In genomic region chr12:1939745-1940607, GRCh38 we compare ENCODE assay signal across 8 cellular contexts. TPM values are rescaled to one million over a fixed set of nuclear protein-coding genes. Genes with fewer than 3 reads are reported as not detected.
DNase-seq lines count a peak whose midpoint lies in the region; FAIRE-seq and TF ChIP-seq lines count a peak whose summit lies in the region.

No MANE protein-coding gene starts in this region.

- no peak overlapping the region for H3K27ac Mint-ChIP-seq in T-helper 2 cell treated with Interferon-gamma antibody and Interleukin-4, amounts not matched to agents 5 μg/mL and 100 μg/mL, for 36 hours

- peaks cover 3% of the 10 kb centered on the region for H3K4me1 Mint-ChIP-seq in T-helper 2 cell treated with Interferon-gamma antibody and Interleukin-4, amounts not matched to agents 5 μg/mL and 100 μg/mL, for 36 hours (ENCODE audit: low read depth)

- H3K36me3 ChIP-seq in left ventricle myocardium inferior, result peaks cover 3% of the 10 kb centered on the region

- peak; percentile 93 for TF ChIP-seq CTCF in GM13977 (IDR thresholded peaks at IDR 0.05; ENCODE audit: extremely low read depth, insufficient read depth, missing control alignments)
- peak; percentile 99 for TF ChIP-seq CTCF in left ventricle myocardium inferior (IDR thresholded peaks at IDR 0.05; ENCODE audit: borderline replicate concordance)

- H3K4me1 ChIP-seq in left ventricle myocardium inferior, result peaks cover 31% of the 10 kb centered on the region

- peaks cover 16% of the 10 kb centered on the region for H3K36me3 Mint-ChIP-seq in T-helper 2 cell treated with Interferon-gamma antibody and Interleukin-4, amounts not matched to agents 5 μg/mL and 100 μg/mL, for 36 hours (ENCODE audit: low read depth)

- H3K9me3 Mint-ChIP-seq in T-helper 2 cell treated with Interferon-gamma antibody and Interleukin-4, amounts not matched to agents 5 μg/mL and 100 μg/mL, for 36 hours, result peaks cover 1% of the 10 kb centered on the region

- no peaks in the 10 kb centered on the region for H3K27me3 Mint-ChIP-seq in T-helper 2 cell treated with Interferon-gamma antibody and Interleukin-4, amounts not matched to agents 5 μg/mL and 100 μg/mL, for 36 hours (ENCODE audit: low read depth)

- peak; percentile 82 for FAIRE-seq in urothelium cell line (lab: Jason Lieb, UNC)

- H3K27me3 ChIP-seq in left ventricle myocardium inferior (ENCODE audit: low read depth), result no peaks in the 10 kb centered on the region

- peak overlapping the region; percentile 14 for H3K27ac ChIP-seq in left ventricle myocardium inferior (replicated peaks)

- DNase-seq in A172 (ENCODE audit: low spot score) (peak; percentile 43), GM13977 (ENCODE audit: low spot score) (peak; percentile 85), NCI-H1092 (lab: John Stamatoyannopoulos, UW) (peak; percentile 80), amygdala (lab: John Stamatoyannopoulos, UW) (peak; percentile 25 to 95 (median 74)), left ventricle myocardium inferior (peak; percentile 86), pulmonary artery endothelial cell (ENCODE audit: low read depth, low spot score) (peak; percentile 26), urothelium cell line (ENCODE audit: low spot score) (peak; percentile 88)
- peak; percentile 70 for DNase-seq in T-helper 2 cell treated with Interferon-gamma antibody and Interleukin-4, amounts not matched to agents 5 μg/mL and 100 μg/mL, for 36 hours (ENCODE audit: low spot score)

- in situ Hi-C loops in GM13977 (cut with MboI; ENCODE audit: low pct_unique_long_range_greater_than_20kb, low sequenced_read_pairs, unreplicated experiment), result loop anchor here (5.0 to 10.0 kb wide), 2 partner anchors 148 to 285 kb away; no protein-coding TSS in a partner anchor

- no peaks in the 10 kb centered on the region for H3K9me3 ChIP-seq in left ventricle myocardium inferior (replicated peaks)

- H3K4me3 Mint-ChIP-seq in T-helper 2 cell treated with Interferon-gamma antibody and Interleukin-4, amounts not matched to agents 5 μg/mL and 100 μg/mL, for 36 hours, result no peak overlapping the region

- intact Hi-C loops in left ventricle myocardium inferior (cut with micrococcal nuclease), result loop anchor here (2.0 to 10.0 kb wide), 3 partner anchors 143 to 305 kb away; no protein-coding TSS in a partner anchor

- peak overlapping the region; percentile 9 for H3K4me3 ChIP-seq in left ventricle myocardium inferior

RNA-seq across cellular contexts. Expression of gene CACNA2D4, which starts 21.5 kb away (rescaled TPM):
- total RNA-seq in A172 (2014; rRNA removed; shearing (Covaris generic)), result not detected in 2 replicates
- 1.2 TPM for total RNA-seq in left ventricle myocardium inferior
- 0.18 and 0.46 TPM in 2 replicates for total RNA-seq in pulmonary artery endothelial cell

Comparison
In these comparisons a context has a peak if more than half of its experiments do, and no peak if none do; other contexts are left out.
1. Peak in every context shown above with its lines: DNase-seq, H3K4me3 ChIP-seq and H3K27ac ChIP-seq.
2. DNase-seq: peak in every context shown above with its lines; median percentile 88 in urothelium cell line; 86 in left ventricle myocardium inferior; 85 in GM13977; 80 in NCI-H1092; 74 in amygdala; 70 in T-helper 2 cell treated with Interferon-gamma antibody and Interleukin-4, amounts not matched to agents 5 μg/mL and 100 μg/mL, for 36 hours; 43 in A172; 26 in pulmonary artery endothelial cell.